In genomic region chr2:66560683-66561082, GRCh38 we compare ENCODE assay signal across 22 cellular contexts.
"Had no signal": no experiment of that assay in that cellular context is flagged by ENCODE, and none has a peak within 500 bp of the region (broad histone marks: within the 10 kb centered on the region; RNA-seq: fewer than 3 reads in every experiment).

No MANE protein-coding gene starts in this region.

- H3K9me3 ChIP-seq: ascending aorta, prostate gland, right lobe of liver, testis had no signal

- H3K4me1 ChIP-seq: prostate gland, testis had no signal

- H3K4me3 ChIP-seq: ascending aorta, prostate gland, right lobe of liver, smooth muscle cell, testis had no signal

- H3K4me2 ChIP-seq: smooth muscle cell had no signal

- H3K36me3 ChIP-seq: ascending aorta, prostate gland, right lobe of liver had no signal

- H3K27me3 ChIP-seq: ascending aorta, foreskin keratinocyte, right lobe of liver, testis had no signal

- DNase-seq: activated CD4-positive, alpha-beta T cell treated with anti-CD3 and anti-CD28 coated beads, Interleukin-2, amount 10 ng/mL, durations not matched to agents 24 days and 14 days; activated CD8-positive, alpha-beta T cell treated with anti-CD3 and anti-CD28 coated beads for 36 hours; activated naive CD4-positive, alpha-beta T cell treated with anti-CD3 and anti-CD28 coated beads, Interleukin-2, amount 10 ng/mL, durations not matched to agents 7 days and 5 days; activated naive CD8-positive, alpha-beta T cell treated with anti-CD3 and anti-CD28 coated beads, Interleukin-2, amount 50 U/mL, for 24 hours; activated T-cell treated with anti-CD3 and anti-CD28 coated beads, Interleukin-2, amount 50 U/mL, for 1 hour; cerebellar nuclear complex; effector CD4-positive, alpha-beta T cell; foreskin keratinocyte; hypothalamus; islet precursor cell; midbrain; occipital lobe; right lobe of liver; stimulated activated CD4-positive, alpha-beta T cell treated with anti-CD3 and anti-CD28 coated beads, Interleukin-4, amount 100 ng/mL, for 24 hours; T-helper 1 cell; T-helper 9 cell; testis had no signal

- ATAC-seq: activated CD8-positive, alpha-beta T cell treated with anti-CD3 and anti-CD28 coated beads for 36 hours; activated naive CD8-positive, alpha-beta T cell treated with anti-CD3 and anti-CD28 coated beads, Interleukin-2, amount 50 U/mL, for 24 hours; activated T-helper 17 cell treated with anti-CD3 and anti-CD28 coated beads, Interleukin-2, amount 50 U/mL, for 72 hours; foreskin keratinocyte; right lobe of liver; stimulated activated effector memory CD8-positive, alpha-beta T cell treated with anti-CD3 and anti-CD28 coated beads, Interleukin-12 subunit alpha, Interleukin-12 subunit beta, amount 100 ng/mL, for 72 hours had no signal

- H3K27ac ChIP-seq: ascending aorta, foreskin keratinocyte, prostate gland, testis had no signal
